12 cellular contexts compared by ENCODE assay signal in the genomic region with DNA sequence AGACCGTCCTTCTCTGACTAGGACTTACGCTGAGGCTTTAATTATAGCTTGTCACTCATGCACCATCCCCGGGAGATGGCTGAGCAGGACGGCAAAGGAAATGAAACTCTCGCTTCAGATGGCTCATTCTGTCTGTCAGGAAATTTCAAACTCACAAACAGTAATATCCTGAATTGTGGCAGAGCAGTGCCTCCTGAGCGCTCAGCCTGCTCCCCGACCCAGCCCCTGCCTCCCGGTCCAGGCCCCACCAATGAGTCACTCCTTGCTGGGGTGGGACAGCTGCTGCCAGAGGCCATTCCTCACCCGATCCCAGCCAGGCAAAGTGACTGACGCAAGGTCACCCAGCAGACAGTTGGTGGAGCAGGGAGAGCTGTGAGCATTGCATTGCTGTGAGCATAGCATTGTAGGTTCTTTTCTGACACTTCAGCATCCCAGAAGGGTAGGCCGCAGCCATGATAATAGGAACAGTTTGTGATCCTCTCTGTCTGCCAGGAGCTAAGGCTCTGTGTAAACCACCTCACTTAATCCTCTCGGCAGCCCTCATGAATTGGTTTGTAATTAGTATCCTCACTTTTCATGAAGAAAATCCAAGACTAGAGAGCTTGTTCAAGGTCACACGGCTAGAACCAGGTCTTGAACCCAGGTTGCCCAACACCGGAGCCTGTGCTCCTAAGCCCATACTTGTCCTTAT. TPM values are rescaled to one million over a fixed set of nuclear protein-coding genes. Genes with fewer than 3 reads are reported as not detected.
DNase-seq lines count a peak whose midpoint lies in the region; ATAC-seq, FAIRE-seq and TF ChIP-seq lines count a peak whose summit lies in the region.
"Had no signal": no experiment of that assay in that cellular context is flagged by ENCODE, and none has a peak within 500 bp of the region (broad histone marks: within the 10 kb centered on the region; RNA-seq: fewer than 3 reads in every experiment).

No MANE protein-coding gene starts in this region.

- no peak for TF ChIP-seq POLR2A in H54 (IDR thresholded peaks at IDR 0.05; ENCODE audit: low read depth, low read length)

- intact Hi-C loops in naive thymus-derived CD4-positive, alpha-beta T cell (cut with micrococcal nuclease), result no loop called here

- no peaks in the 10 kb centered on the region for H3K27me3 Mint-ChIP-seq in activated naive CD8-positive, alpha-beta T cell treated with anti-CD3 and anti-CD28 coated beads, Interleukin-2, amount 50 U/mL, for 24 hours
- no peaks in the 10 kb centered on the region for H3K27me3 Mint-ChIP-seq in activated naive CD8-positive, alpha-beta T cell treated with anti-CD3 and anti-CD28 coated beads for 36 hours
- peaks cover 14 to 17% of the 10 kb centered on the region in 2 donors for H3K27me3 Mint-ChIP-seq in stimulated activated naive B cell treated with anti-CD40 and anti-IgM and Interleukin-4, amounts not matched to agents 10 μg/mL and 1 μg/mL and 100 μg/mL, for 72 hours
- H3K27me3 Mint-ChIP-seq in naive thymus-derived CD4-positive, alpha-beta T cell, result peaks cover 0 to 15% (median 0%) of the 10 kb centered on the region in 5 donors

- ATAC-seq in activated naive CD8-positive, alpha-beta T cell treated with anti-CD3 and anti-CD28 coated beads, Interleukin-2, amount 50 U/mL, for 24 hours, result peak; percentile 13
- ATAC-seq in HG03135 (IDR thresholded peaks at IDR 0.05; ENCODE audit: unreplicated experiment), result peak; percentile 57
- ATAC-seq in stimulated activated naive B cell treated with anti-CD40 and anti-IgM and Interleukin-4, amounts not matched to agents 10 μg/mL and 1 μg/mL and 100 μg/mL, for 72 hours (replicated peaks), result peak; percentile 90 to 95
- ATAC-seq in naive thymus-derived CD4-positive, alpha-beta T cell, result no peak

- H3K9ac ChIP-seq in adipocyte (ENCODE audit: low read length), result no peak overlapping the region

- DNase-seq in activated naive CD8-positive, alpha-beta T cell treated with anti-CD3 and anti-CD28 coated beads, Interleukin-2, amount 50 U/mL, for 24 hours, result no peak
- no peak for DNase-seq in activated naive CD8-positive, alpha-beta T cell treated with anti-CD3 and anti-CD28 coated beads for 36 hours
- DNase-seq in adipocyte (ENCODE audit: low read depth) (peak; percentile 32), H54 (ENCODE audit: insufficient read length, low spot score) (no peak), mesenteric fat pad (ENCODE audit: low spot score) (no peak)
- DNase-seq in stimulated activated naive B cell treated with anti-CD40 and anti-IgM and Interleukin-4, amounts not matched to agents 10 μg/mL and 1 μg/mL and 100 μg/mL, for 72 hours, result peak; percentile 31
- no peak for DNase-seq in naive thymus-derived CD4-positive, alpha-beta T cell
- DNase-seq: activated naive CD8-positive, alpha-beta T cell treated with anti-CD3 and anti-CD28 coated beads, Interleukin-2, amount 10 ng/mL, durations not matched to agents 7 days and 5 days; GOT3 had no signal

- H3K27ac Mint-ChIP-seq in activated naive CD8-positive, alpha-beta T cell treated with anti-CD3 and anti-CD28 coated beads, Interleukin-2, amount 50 U/mL, for 24 hours, result no peak overlapping the region
- H3K27ac Mint-ChIP-seq in activated naive CD8-positive, alpha-beta T cell treated with anti-CD3 and anti-CD28 coated beads for 36 hours, result no peak overlapping the region
- H3K27ac Mint-ChIP-seq in stimulated activated naive B cell treated with anti-CD40 and anti-IgM and Interleukin-4, amounts not matched to agents 10 μg/mL and 1 μg/mL and 100 μg/mL, for 72 hours, result no peak overlapping the region
- H3K27ac Mint-ChIP-seq in naive thymus-derived CD4-positive, alpha-beta T cell, result no peak overlapping the region
- H3K27ac Mint-ChIP-seq: activated naive CD8-positive, alpha-beta T cell treated with anti-CD3 and anti-CD28 coated beads, Interleukin-2, amount 10 ng/mL, durations not matched to agents 7 days and 5 days; T-helper 2 cell treated with Interferon-gamma antibody and Interleukin-4, amounts not matched to agents 5 μg/mL and 100 μg/mL, for 36 hours had no signal

- H3K36me3 Mint-ChIP-seq in activated naive CD8-positive, alpha-beta T cell treated with anti-CD3 and anti-CD28 coated beads, Interleukin-2, amount 50 U/mL, for 24 hours (ENCODE audit: low read depth), result no peaks in the 10 kb centered on the region
- no peaks in the 10 kb centered on the region for H3K36me3 Mint-ChIP-seq in activated naive CD8-positive, alpha-beta T cell treated with anti-CD3 and anti-CD28 coated beads for 36 hours
- no peaks in the 10 kb centered on the region for H3K36me3 Mint-ChIP-seq in stimulated activated naive B cell treated with anti-CD40 and anti-IgM and Interleukin-4, amounts not matched to agents 10 μg/mL and 1 μg/mL and 100 μg/mL, for 72 hours
- no peaks in the 10 kb centered on the region for H3K36me3 Mint-ChIP-seq in naive thymus-derived CD4-positive, alpha-beta T cell
- H3K36me3 Mint-ChIP-seq: activated naive CD8-positive, alpha-beta T cell treated with anti-CD3 and anti-CD28 coated beads, Interleukin-2, amount 10 ng/mL, durations not matched to agents 7 days and 5 days had no signal

- H3K36me3 ChIP-seq in adipocyte (ENCODE audit: control insufficient read depth, insufficient read depth, low read length, severe bottlenecking), result no peaks in the 10 kb centered on the region
- H3K36me3 ChIP-seq in naive thymus-derived CD4-positive, alpha-beta T cell (ENCODE audit: control insufficient read depth in 2 of 3, insufficient read depth in 3 of 3, low read length in 3 of 3), result no peaks in the 10 kb centered on the region

- no peak overlapping the region for H3K4me3 ChIP-seq in adipocyte (ENCODE audit: low read length)
- H3K4me3 ChIP-seq in naive thymus-derived CD4-positive, alpha-beta T cell (ENCODE audit: low read length), result no peak overlapping the region

- CTCF ChIA-PET in naive thymus-derived CD4-positive, alpha-beta T cell (lab: Charles Lee), result no interaction called here

- POLR2A ChIA-PET in naive thymus-derived CD4-positive, alpha-beta T cell (lab: Charles Lee), result no interaction called here

- no peaks in the 10 kb centered on the region for H3K9me3 Mint-ChIP-seq in activated naive CD8-positive, alpha-beta T cell treated with anti-CD3 and anti-CD28 coated beads, Interleukin-2, amount 50 U/mL, for 24 hours
- no peaks in the 10 kb centered on the region for H3K9me3 Mint-ChIP-seq in activated naive CD8-positive, alpha-beta T cell treated with anti-CD3 and anti-CD28 coated beads for 36 hours
- H3K9me3 Mint-ChIP-seq in stimulated activated naive B cell treated with anti-CD40 and anti-IgM and Interleukin-4, amounts not matched to agents 10 μg/mL and 1 μg/mL and 100 μg/mL, for 72 hours, result no peaks in the 10 kb centered on the region
- no peaks in the 10 kb centered on the region for H3K9me3 Mint-ChIP-seq in naive thymus-derived CD4-positive, alpha-beta T cell
- H3K9me3 Mint-ChIP-seq: activated naive CD8-positive, alpha-beta T cell treated with anti-CD3 and anti-CD28 coated beads, Interleukin-2, amount 10 ng/mL, durations not matched to agents 7 days and 5 days; T-helper 2 cell treated with Interferon-gamma antibody and Interleukin-4, amounts not matched to agents 5 μg/mL and 100 μg/mL, for 36 hours had no signal

- no peak overlapping the region for H3K4me3 Mint-ChIP-seq in activated naive CD8-positive, alpha-beta T cell treated with anti-CD3 and anti-CD28 coated beads, Interleukin-2, amount 50 U/mL, for 24 hours
- H3K4me3 Mint-ChIP-seq in activated naive CD8-positive, alpha-beta T cell treated with anti-CD3 and anti-CD28 coated beads for 36 hours, result no peak overlapping the region
- peak overlapping the region; percentile 7 to 14 for H3K4me3 Mint-ChIP-seq in stimulated activated naive B cell treated with anti-CD40 and anti-IgM and Interleukin-4, amounts not matched to agents 10 μg/mL and 1 μg/mL and 100 μg/mL, for 72 hours
- no peak overlapping the region for H3K4me3 Mint-ChIP-seq in naive thymus-derived CD4-positive, alpha-beta T cell
- H3K4me3 Mint-ChIP-seq: activated naive CD8-positive, alpha-beta T cell treated with anti-CD3 and anti-CD28 coated beads, Interleukin-2, amount 10 ng/mL, durations not matched to agents 7 days and 5 days; T-helper 2 cell treated with Interferon-gamma antibody and Interleukin-4, amounts not matched to agents 5 μg/mL and 100 μg/mL, for 36 hours had no signal

- no peak for FAIRE-seq in H54 (lab: Jason Lieb, UNC)

- H3K9me3 ChIP-seq in adipocyte (ENCODE audit: control insufficient read depth, low read length), result no peaks in the 10 kb centered on the region
- no peaks in the 10 kb centered on the region for H3K9me3 ChIP-seq in naive thymus-derived CD4-positive, alpha-beta T cell (ENCODE audit: control insufficient read depth in 2 of 3, low read length in 3 of 3)

- no peak overlapping the region for H3K27ac ChIP-seq in naive thymus-derived CD4-positive, alpha-beta T cell (ENCODE audit: low read depth, low read length)

- peaks cover 1% of the 10 kb centered on the region for H3K4me1 Mint-ChIP-seq in activated naive CD8-positive, alpha-beta T cell treated with anti-CD3 and anti-CD28 coated beads, Interleukin-2, amount 50 U/mL, for 24 hours
- peaks cover 2% of the 10 kb centered on the region for H3K4me1 Mint-ChIP-seq in activated naive CD8-positive, alpha-beta T cell treated with anti-CD3 and anti-CD28 coated beads for 36 hours
- H3K4me1 Mint-ChIP-seq in stimulated activated naive B cell treated with anti-CD40 and anti-IgM and Interleukin-4, amounts not matched to agents 10 μg/mL and 1 μg/mL and 100 μg/mL, for 72 hours, result peaks cover 28 to 39% of the 10 kb centered on the region in 2 donors
- H3K4me1 Mint-ChIP-seq in naive thymus-derived CD4-positive, alpha-beta T cell, result peaks cover 0 to 2% (median 0%) of the 10 kb centered on the region in 7 donors

- peaks cover 60% of the 10 kb centered on the region for H3K27me3 ChIP-seq in adipocyte (replicated peaks; ENCODE audit: control insufficient read depth, insufficient read depth, low read length)
- H3K27me3 ChIP-seq in naive thymus-derived CD4-positive, alpha-beta T cell (ENCODE audit: control insufficient read depth in 2 of 2, insufficient read depth in 2 of 2, low read length in 2 of 2), result no peaks in the 10 kb centered on the region

- no peaks in the 10 kb centered on the region for H3K4me1 ChIP-seq in adipocyte (ENCODE audit: control insufficient read depth, insufficient read depth, low read length)
- peaks cover 0 to 4% of the 10 kb centered on the region in 2 donors for H3K4me1 ChIP-seq in naive thymus-derived CD4-positive, alpha-beta T cell (ENCODE audit: control insufficient read depth in 2 of 2, insufficient read depth in 2 of 2, low read length in 2 of 2)

RNA-seq across cellular contexts. Expression of a gene that starts 20.9 kb away (rescaled TPM):
- total RNA-seq in activated naive CD8-positive, alpha-beta T cell treated with anti-CD3 and anti-CD28 coated beads for 36 hours, result not detected
- total RNA-seq in naive thymus-derived CD4-positive, alpha-beta T cell, result not detected
- polyA plus RNA-seq in naive thymus-derived CD4-positive, alpha-beta T cell, result not detected
- total RNA-seq in mesenteric fat pad, result not detected
- total RNA-seq: activated naive CD8-positive, alpha-beta T cell treated with anti-CD3 and anti-CD28 coated beads, Interleukin-2, amount 10 ng/mL, durations not matched to agents 7 days and 5 days had no signal
- polyA plus RNA-seq: AG04450 had no signal

Comparison
In these comparisons a context has a peak if more than half of its experiments do, and no peak if none do; other contexts are left out.
1. DNase-seq: peak in adipocyte (single experiment) and stimulated activated naive B cell treated with anti-CD40 and anti-IgM and Interleukin-4, amounts not matched to agents 10 μg/mL and 1 μg/mL and 100 μg/mL, for 72 hours (single experiment); none in activated naive CD8-positive, alpha-beta T cell treated with anti-CD3 and anti-CD28 coated beads, Interleukin-2, amount 50 U/mL, for 24 hours (single experiment), activated naive CD8-positive, alpha-beta T cell treated with anti-CD3 and anti-CD28 coated beads for 36 hours (single experiment), naive thymus-derived CD4-positive, alpha-beta T cell (0 of 9), H54 (single experiment) and mesenteric fat pad (single experiment).
2. H3K4me3 Mint-ChIP-seq: peak in stimulated activated naive B cell treated with anti-CD40 and anti-IgM and Interleukin-4, amounts not matched to agents 10 μg/mL and 1 μg/mL and 100 μg/mL, for 72 hours (2 of 2); none in activated naive CD8-positive, alpha-beta T cell treated with anti-CD3 and anti-CD28 coated beads, Interleukin-2, amount 50 U/mL, for 24 hours (single experiment), activated naive CD8-positive, alpha-beta T cell treated with anti-CD3 and anti-CD28 coated beads for 36 hours (single experiment) and naive thymus-derived CD4-positive, alpha-beta T cell (0 of 10).